In the genomic region with DNA sequence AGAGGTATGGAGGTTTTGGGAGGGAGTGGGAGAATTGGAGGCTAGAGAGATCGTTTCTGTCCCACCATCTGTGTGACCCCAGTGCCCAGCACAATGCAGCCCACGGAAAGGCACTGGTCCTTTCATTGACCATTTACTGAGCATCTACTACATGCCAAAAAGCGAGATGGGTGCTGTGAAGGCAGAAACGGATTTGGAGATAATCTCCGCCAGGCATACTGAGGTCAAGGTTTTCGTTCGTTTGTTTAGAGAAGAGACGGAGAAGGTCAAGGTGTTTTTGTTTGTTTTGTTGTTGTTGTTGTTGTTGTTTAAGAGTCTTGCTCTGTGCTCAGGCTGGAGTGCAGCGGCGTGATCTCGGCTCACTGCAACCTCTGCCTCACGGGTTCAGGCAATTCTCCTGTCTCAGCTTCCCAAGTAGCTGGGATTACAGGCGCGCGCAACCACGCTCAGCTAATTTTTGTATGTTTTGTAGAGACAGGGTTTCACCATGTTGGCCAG, we compare ENCODE assay signal across 8 cellular contexts. TPM values are rescaled to one million over a fixed set of nuclear protein-coding genes. Genes with fewer than 3 reads are reported as not detected.
DNase-seq lines count a peak whose midpoint lies in the region; ATAC-seq, FAIRE-seq and TF ChIP-seq lines count a peak whose summit lies in the region.

No MANE protein-coding gene starts in this region.

- H3K27me3 ChIP-seq in keratinocyte (ENCODE audit: control insufficient read depth, extremely low read depth, insufficient read depth, low read length) (no peaks in the 10 kb centered on the region), subcutaneous abdominal adipose tissue (ENCODE audit: control insufficient read depth in 5 of 5, insufficient read depth in 4 of 5, low read length in 5 of 5) (no peaks in the 10 kb centered on the region)

- dilution Hi-C loops in keratinocyte (cut with MboI; ENCODE audit: extremely low pct_ligation_motif_present, low sequenced_read_pairs) = no loop called here

- H3K9me3 Mint-ChIP-seq in T-helper 1 cell treated with Interleukin-12 subunit alpha and Interleukin-12 subunit beta and Interleukin-4 antibody, amounts not matched to agents 30 μg/mL and 1 μg/mL, for 36 hours = peaks cover 5% of the 10 kb centered on the region
- peaks cover 2% of the 10 kb centered on the region for H3K9me3 Mint-ChIP-seq in activated naive CD8-positive, alpha-beta T cell treated with anti-CD3 and anti-CD28 coated beads, Interleukin-2, amount 10 ng/mL, durations not matched to agents 7 days and 5 days

- peaks cover 27% of the 10 kb centered on the region for H3K4me1 Mint-ChIP-seq in T-helper 1 cell treated with Interleukin-12 subunit alpha and Interleukin-12 subunit beta and Interleukin-4 antibody, amounts not matched to agents 30 μg/mL and 1 μg/mL, for 36 hours (ENCODE audit: low read depth)
- H3K4me1 Mint-ChIP-seq in activated naive CD8-positive, alpha-beta T cell treated with anti-CD3 and anti-CD28 coated beads, Interleukin-2, amount 10 ng/mL, durations not matched to agents 7 days and 5 days = peaks cover 28% of the 10 kb centered on the region

- H3K27me3 Mint-ChIP-seq in T-helper 1 cell treated with Interleukin-12 subunit alpha and Interleukin-12 subunit beta and Interleukin-4 antibody, amounts not matched to agents 30 μg/mL and 1 μg/mL, for 36 hours (ENCODE audit: low read depth) = peaks cover 3% of the 10 kb centered on the region
- no peaks in the 10 kb centered on the region for H3K27me3 Mint-ChIP-seq in activated naive CD8-positive, alpha-beta T cell treated with anti-CD3 and anti-CD28 coated beads, Interleukin-2, amount 10 ng/mL, durations not matched to agents 7 days and 5 days

- peak overlapping the region; percentile 90 for H3K9ac ChIP-seq in keratinocyte (ENCODE audit: control insufficient read depth, extremely low read depth, insufficient read depth, low read length)
- peak overlapping the region in 3 of 5 donors; percentile 93 to 100 (median 95) for H3K9ac ChIP-seq in subcutaneous abdominal adipose tissue (ENCODE audit: low read length in 5 of 5)

- no peaks in the 10 kb centered on the region for H3K9me1 ChIP-seq in keratinocyte (ENCODE audit: control insufficient read depth, extremely low read depth, insufficient read depth, low read length)

- H3K36me3 Mint-ChIP-seq in T-helper 1 cell treated with Interleukin-12 subunit alpha and Interleukin-12 subunit beta and Interleukin-4 antibody, amounts not matched to agents 30 μg/mL and 1 μg/mL, for 36 hours (ENCODE audit: low read depth) = peaks cover 11% of the 10 kb centered on the region
- H3K36me3 Mint-ChIP-seq in activated naive CD8-positive, alpha-beta T cell treated with anti-CD3 and anti-CD28 coated beads, Interleukin-2, amount 10 ng/mL, durations not matched to agents 7 days and 5 days = peaks cover 6% of the 10 kb centered on the region

- no peak for FAIRE-seq in keratinocyte (lab: Jason Lieb, UNC)

- H3K4me3 Mint-ChIP-seq in T-helper 1 cell treated with Interleukin-12 subunit alpha and Interleukin-12 subunit beta and Interleukin-4 antibody, amounts not matched to agents 30 μg/mL and 1 μg/mL, for 36 hours = peak overlapping the region; percentile 92
- peak overlapping the region; percentile 97 for H3K4me3 Mint-ChIP-seq in activated naive CD8-positive, alpha-beta T cell treated with anti-CD3 and anti-CD28 coated beads, Interleukin-2, amount 10 ng/mL, durations not matched to agents 7 days and 5 days

- H3K4me3 ChIP-seq in keratinocyte (ENCODE audit: control insufficient read depth in 2 of 3, extremely low read depth in 1 of 3, insufficient read depth in 2 of 3, low read depth in 1 of 3, low read length in 3 of 3) (peak overlapping the region; percentile 78 to 94 (median 93)), subcutaneous abdominal adipose tissue (ENCODE audit: low read depth in 1 of 5, low read length in 5 of 5) (peak overlapping the region; percentile 84 to 97 (median 91))

- peaks cover 19% of the 10 kb centered on the region for H3K4me1 ChIP-seq in keratinocyte (ENCODE audit: control insufficient read depth, extremely low read depth, insufficient read depth, low read length)
- H3K4me1 ChIP-seq in subcutaneous abdominal adipose tissue (ENCODE audit: control insufficient read depth in 5 of 5, insufficient read depth in 5 of 5, low read length in 5 of 5) = peaks cover 0 to 37% (median 28%) of the 10 kb centered on the region in 5 donors

- peak overlapping the region; percentile 70 for H3K4me2 ChIP-seq in keratinocyte (ENCODE audit: control insufficient read depth, extremely low read depth, insufficient read depth, low read depth, low read length)

- H4K20me1 ChIP-seq in keratinocyte (ENCODE audit: control insufficient read depth, extremely low read depth, insufficient read depth, low read length) = peaks cover 4% of the 10 kb centered on the region

- no peak for ATAC-seq in activated naive CD8-positive, alpha-beta T cell treated with anti-CD3 and anti-CD28 coated beads, Interleukin-2, amount 10 ng/mL, durations not matched to agents 7 days and 5 days (ENCODE audit: low read depth)
- ATAC-seq in HG03025 (IDR thresholded peaks at IDR 0.05; ENCODE audit: low FRiP score, unreplicated experiment) = no peak
- no peak for ATAC-seq in GM21786 (IDR thresholded peaks at IDR 0.05; ENCODE audit: unreplicated experiment)

- H3K36me3 ChIP-seq in keratinocyte (ENCODE audit: control insufficient read depth in 2 of 2, extremely low read depth in 1 of 2, insufficient read depth in 2 of 2, low read length in 2 of 2) (peaks cover 3% of the 10 kb centered on the region in 2 experiments), subcutaneous abdominal adipose tissue (ENCODE audit: control insufficient read depth in 5 of 5, insufficient read depth in 5 of 5, low read length in 5 of 5) (peaks cover 0 to 6% (median 2%) of the 10 kb centered on the region in 5 donors)

- DNase-seq in T-helper 1 cell (no peak), keratinocyte (ENCODE audit: low read depth, low spot score) (no peak), UCSD-AML1 (lab: John Stamatoyannopoulos, UW; ENCODE audit: unreplicated experiment) (no peak)
- DNase-seq in activated naive CD8-positive, alpha-beta T cell treated with anti-CD3 and anti-CD28 coated beads, Interleukin-2, amount 10 ng/mL, durations not matched to agents 7 days and 5 days = no peak

- H3K79me2 ChIP-seq in keratinocyte (ENCODE audit: control insufficient read depth, insufficient read depth, low read length) = peaks cover 40% of the 10 kb centered on the region

- H2AFZ ChIP-seq in keratinocyte (ENCODE audit: control insufficient read depth, low read length) = peak overlapping the region; percentile 99

- peak overlapping the region; percentile 98 for H3K27ac ChIP-seq in keratinocyte (ENCODE audit: control insufficient read depth, insufficient read depth, low read length)
- H3K27ac ChIP-seq in subcutaneous abdominal adipose tissue (ENCODE audit: low read depth, low read length) = peak overlapping the region; percentile 93

- H3K9me3 ChIP-seq in keratinocyte (ENCODE audit: control insufficient read depth, low read depth, low read length) = no peaks in the 10 kb centered on the region
- no peaks in the 10 kb centered on the region for H3K9me3 ChIP-seq in subcutaneous abdominal adipose tissue (ENCODE audit: control insufficient read depth in 5 of 5, low read length in 5 of 5)

- peak overlapping the region; percentile 72 for H3K27ac Mint-ChIP-seq in T-helper 1 cell treated with Interleukin-12 subunit alpha and Interleukin-12 subunit beta and Interleukin-4 antibody, amounts not matched to agents 30 μg/mL and 1 μg/mL, for 36 hours
- peak overlapping the region; percentile 90 for H3K27ac Mint-ChIP-seq in activated naive CD8-positive, alpha-beta T cell treated with anti-CD3 and anti-CD28 coated beads, Interleukin-2, amount 10 ng/mL, durations not matched to agents 7 days and 5 days

- no peak for TF ChIP-seq CTCF in keratinocyte (optimal IDR thresholded peaks at IDR 0.05 in 1 of 3, IDR thresholded peaks at IDR 0.05 in 1 of 3, conservative IDR thresholded peaks at IDR 0.05 in 1 of 3; ENCODE audit: extremely low read depth in 1 of 3, insufficient read depth in 2 of 3, low read length in 3 of 3)

- POLR2A ChIA-PET in activated naive CD8-positive, alpha-beta T cell treated with anti-CD3 and anti-CD28 coated beads, Interleukin-2, amount 10 ng/mL, durations not matched to agents 7 days and 5 days (lab: Charles Lee) = interaction anchor here (0.6 to 2.1 kb wide), 12 partner anchors 10 to 472 kb away, joined by 3 to 11 read pairs (median 4); a partner anchor contains a TSS

RNA-seq across cellular contexts. Expression of a gene that starts 0.6 kb away (rescaled TPM):
- 10 to 100 TPM; 23.0 to 29.4 TPM for total RNA-seq in activated naive CD8-positive, alpha-beta T cell treated with anti-CD3 and anti-CD28 coated beads, Interleukin-2, amount 10 ng/mL, durations not matched to agents 7 days and 5 days
- 10.2 to 24.3 TPM (median 15.2 TPM) in 3 replicates for polyA plus RNA-seq in keratinocyte
- 44.3 TPM for polyA plus RNA-seq in keratinocyte (2011; ENCODE audit: low read depth)
- 3.5 and 6.6 TPM in 2 replicates for polyA plus RNA-seq in keratinocyte (2011; cell fraction: cytosol; rRNA removed)
- 20.4 and 26.1 TPM in 2 replicates for polyA plus RNA-seq in keratinocyte (2011; cell fraction: nucleus; rRNA removed)
- polyA plus RNA-seq in keratinocyte (2012; ENCODE audit: low replicate concordance) = 7.6 and 21.3 TPM in 2 replicates
- polyA minus RNA-seq in keratinocyte = 15.8 to 22.2 TPM (median 20.6 TPM) in 3 replicates
- polyA minus RNA-seq in keratinocyte (2011; cell fraction: cytosol; rRNA and poly(A)+ RNA removed) = 5.2 TPM
- polyA minus RNA-seq in keratinocyte (2011; cell fraction: nucleus; rRNA and poly(A)+ RNA removed) = 12.6 and 32.0 TPM in 2 replicates

RNA-seq across cellular contexts. Expression of a gene that starts 56.2 kb away (rescaled TPM):
- 10 to 100 TPM in 1 of 2 experiments, 1 to 10 TPM in 1; 9.8 to 10.5 TPM for total RNA-seq in activated naive CD8-positive, alpha-beta T cell treated with anti-CD3 and anti-CD28 coated beads, Interleukin-2, amount 10 ng/mL, durations not matched to agents 7 days and 5 days
- polyA plus RNA-seq in keratinocyte = 4.2 to 6.4 TPM (median 5.9 TPM) in 3 replicates
- 1.5 TPM for polyA plus RNA-seq in keratinocyte (2011; ENCODE audit: low read depth)
- 1.6 and 2.7 TPM in 2 replicates for polyA plus RNA-seq in keratinocyte (2011; cell fraction: cytosol; rRNA removed)
- polyA plus RNA-seq in keratinocyte (2011; cell fraction: nucleus; rRNA removed) = 10.2 and 13.0 TPM in 2 replicates
- 2.2 and 4.0 TPM in 2 replicates for polyA plus RNA-seq in keratinocyte (2012; ENCODE audit: low replicate concordance)
- 5.2 to 12.3 TPM (median 10.3 TPM) in 3 replicates for polyA minus RNA-seq in keratinocyte
- polyA minus RNA-seq in keratinocyte (2011; cell fraction: cytosol; rRNA and poly(A)+ RNA removed) = 4.2 TPM
- polyA minus RNA-seq in keratinocyte (2011; cell fraction: nucleus; rRNA and poly(A)+ RNA removed) = 10.8 and 18.3 TPM in 2 replicates
